ENCODE assay signal across 25 cellular contexts in the genomic region with DNA sequence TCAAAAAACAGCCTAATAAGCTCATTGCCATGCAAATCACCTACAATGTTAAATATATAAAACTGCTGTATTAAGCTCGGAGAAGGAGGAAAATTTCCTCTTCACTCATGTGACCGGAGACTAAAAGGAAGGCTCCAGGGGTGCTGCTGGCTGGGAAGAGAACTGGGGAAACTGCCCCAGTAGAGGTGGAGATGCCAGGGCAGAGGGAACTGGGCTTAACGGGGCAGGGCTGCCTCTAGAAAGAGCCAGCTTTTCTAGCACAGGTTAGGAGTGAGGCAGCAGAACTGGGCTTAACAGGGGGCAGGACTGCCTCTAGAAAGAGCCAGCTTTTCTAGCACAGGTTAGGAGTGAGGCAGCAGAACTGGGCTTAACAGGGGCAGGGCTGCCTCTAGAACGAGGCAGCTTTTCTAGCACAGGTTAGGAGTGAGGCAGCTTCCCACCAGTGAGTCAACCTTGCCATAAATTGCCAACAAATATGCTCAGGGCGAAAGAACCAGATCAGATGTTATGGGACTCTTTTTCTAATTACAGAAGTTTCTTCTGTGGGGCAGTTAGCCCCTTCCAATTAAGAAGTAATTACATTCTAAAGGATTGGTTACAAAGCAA.
DNase-seq lines count a peak whose midpoint lies in the region; ATAC-seq and TF ChIP-seq lines count a peak whose summit lies in the region.
"Had no signal": no experiment of that assay in that cellular context is flagged by ENCODE, and none has a peak within 500 bp of the region (broad histone marks: within the 10 kb centered on the region; RNA-seq: fewer than 3 reads in every experiment).

No MANE protein-coding gene starts in this region.

- no peak overlapping the region for H3K27ac Mint-ChIP-seq in osteocyte (ENCODE audit: unreplicated experiment)
- H3K27ac Mint-ChIP-seq: CD4-positive, alpha-beta memory T cell had no signal

- H2BK12ac ChIP-seq in neuronal stem cell (ENCODE audit: low read length): peak overlapping the region; percentile 82

- H3K4me3 ChIP-seq in A673 (ENCODE audit: low read depth, low read length, poor library complexity, severe bottlenecking): no peak overlapping the region
- H3K4me3 ChIP-seq in esophagus muscularis mucosa: no peak overlapping the region
- no peak overlapping the region for H3K4me3 ChIP-seq in neuronal stem cell (ENCODE audit: low read length in 2 of 2)
- H3K4me3 ChIP-seq: BLaER1 treated with 17β-estradiol and CSF1 and Interleukin-3, amounts not matched to agents 10 nM and 100 nM; K562; SK-N-MC had no signal

- no peaks in the 10 kb centered on the region for H3K36me3 ChIP-seq in A673 (ENCODE audit: insufficient read depth, low read length, poor library complexity, severe bottlenecking)
- H3K36me3 ChIP-seq in esophagus muscularis mucosa: no peaks in the 10 kb centered on the region
- no peaks in the 10 kb centered on the region for H3K36me3 ChIP-seq in neuronal stem cell (replicated peaks in 1 of 2; ENCODE audit: control insufficient read depth in 2 of 2, insufficient read depth in 2 of 2, low read length in 2 of 2)
- H3K36me3 ChIP-seq: BLaER1 treated with 17β-estradiol and CSF1 and Interleukin-3, amounts not matched to agents 10 nM and 100 nM had no signal

- no peak overlapping the region for H2BK15ac ChIP-seq in neuronal stem cell (ENCODE audit: low read length)

- no peak for TF ChIP-seq EP300 in esophagus muscularis mucosa (IDR thresholded peaks at IDR 0.05)

- no peak overlapping the region for H3K4me2 ChIP-seq in neuronal stem cell (ENCODE audit: insufficient read depth, low read length, poor library complexity, severe bottlenecking)
- H3K4me2 ChIP-seq: BLaER1 treated with 17β-estradiol and CSF1 and Interleukin-3, amounts not matched to agents 10 nM and 100 nM had no signal

- no peak overlapping the region for H2AK5ac ChIP-seq in neuronal stem cell (ENCODE audit: low read depth, low read length)

- TF ChIP-seq POLR2A in esophagus muscularis mucosa (IDR thresholded peaks at IDR 0.05; ENCODE audit: low read depth): no peak

- no peaks in the 10 kb centered on the region for H3K36me3 Mint-ChIP-seq in osteocyte (ENCODE audit: unreplicated experiment)
- H3K36me3 Mint-ChIP-seq: CD4-positive, alpha-beta memory T cell had no signal

- CTCF ChIA-PET in A673 (lab: Charles Lee): interaction anchor here (0.6 kb wide), 1 partner anchor 256 kb away, joined by 3 read pairs; no protein-coding TSS in a partner anchor

- H3K4ac ChIP-seq in neuronal stem cell (ENCODE audit: low read length): no peak overlapping the region

- intact Hi-C loops in A673 (cut with micrococcal nuclease; ENCODE audit: unreplicated experiment): no loop called here
- intact Hi-C loops in esophagus muscularis mucosa (cut with DNase I): loop anchor here (10.0 kb wide), 1 partner anchor 63 kb away; no protein-coding TSS in a partner anchor

- H3K27me3 Mint-ChIP-seq in osteocyte (ENCODE audit: unreplicated experiment): no peaks in the 10 kb centered on the region
- H3K27me3 Mint-ChIP-seq: CD4-positive, alpha-beta memory T cell had no signal

- H3K9me3 ChIP-seq in A673 (ENCODE audit: low read depth, low read length, poor library complexity, severe bottlenecking) (no peaks in the 10 kb centered on the region), esophagus muscularis mucosa (no peaks in the 10 kb centered on the region), neuronal stem cell (replicated peaks in 1 of 2; ENCODE audit: control insufficient read depth in 2 of 2, insufficient read depth in 1 of 2, low read depth in 1 of 2, low read length in 2 of 2) (no peaks in the 10 kb centered on the region)
- H3K9me3 ChIP-seq: BLaER1 treated with 17β-estradiol and CSF1 and Interleukin-3, amounts not matched to agents 10 nM and 100 nM; Caco-2 had no signal

- H3K4me3 Mint-ChIP-seq in osteocyte (ENCODE audit: unreplicated experiment): no peak overlapping the region
- H3K4me3 Mint-ChIP-seq: CD4-positive, alpha-beta memory T cell had no signal

- H3K4me1 ChIP-seq in A673 (ENCODE audit: insufficient read depth, low read length, poor library complexity, severe bottlenecking) (peaks cover 74% of the 10 kb centered on the region), esophagus muscularis mucosa (peaks cover 0 to 57% (median 36%) of the 10 kb centered on the region in 4 donors), neuronal stem cell (ENCODE audit: control insufficient read depth in 2 of 2, insufficient read depth in 1 of 2, low read depth in 1 of 2, low read length in 2 of 2) (peaks cover 8% of the 10 kb centered on the region in 2 donors)

- no peak for DNase-seq in A673 (ENCODE audit: low spot score)
- DNase-seq in NCI-H446 treated with DMSO at 0.1 percent for 48 hours (lab: John Stamatoyannopoulos, UW): peak; percentile 22
- no peak for DNase-seq in esophagus muscularis mucosa (ENCODE audit: extremely low spot score)
- no peak for DNase-seq in neuronal stem cell (ENCODE audit: low spot score)
- no peak for DNase-seq in osteocyte (ENCODE audit: extremely low spot score, unreplicated experiment)
- no peak for DNase-seq in DMS 273 (lab: John Stamatoyannopoulos, UW; ENCODE audit: unreplicated experiment)
- no peak for DNase-seq in GM19238 (ENCODE audit: insufficient read length, low spot score)
- DNase-seq: Caco-2; CD4-positive, alpha-beta memory T cell; DND-41; GOT3; NCI-H1092 treated with DMSO at 0.1 percent for 48 hours; NCI-H1436 treated with DMSO at 0.1 percent for 48 hours; NCI-H1930; NCI-H226; NCI-H526; SHP77; SW 1271 had no signal

- no peak overlapping the region for H3K14ac ChIP-seq in neuronal stem cell (ENCODE audit: low read length)

- no peak overlapping the region for H3K23ac ChIP-seq in neuronal stem cell (ENCODE audit: low read depth, low read length, poor library complexity)

- peaks cover 1% of the 10 kb centered on the region for H3K79me1 ChIP-seq in neuronal stem cell (ENCODE audit: low read depth, low read length)

- no peak overlapping the region for H4K8ac ChIP-seq in neuronal stem cell (ENCODE audit: low read depth, low read length)

- no peak for TF ChIP-seq CTCF in A673 (conservative IDR thresholded peaks at IDR 0.05; ENCODE audit: low read depth, low read length)
- no peak for TF ChIP-seq CTCF in esophagus muscularis mucosa (IDR thresholded peaks at IDR 0.05)
- no peak for TF ChIP-seq CTCF in osteocyte (IDR thresholded peaks at IDR 0.05)

- H4K91ac ChIP-seq in neuronal stem cell (ENCODE audit: low read depth, low read length, poor library complexity): no peak overlapping the region

- H3K27me3 ChIP-seq in A673 (replicated peaks; ENCODE audit: insufficient read depth, low read depth, low read length, poor library complexity): no peaks in the 10 kb centered on the region
- no peaks in the 10 kb centered on the region for H3K27me3 ChIP-seq in esophagus muscularis mucosa
- peaks cover 0 to 2% (median 0%) of the 10 kb centered on the region in 3 experiments for H3K27me3 ChIP-seq in neuronal stem cell (ENCODE audit: control insufficient read depth in 3 of 3, insufficient read depth in 3 of 3, low read depth in 1 of 3, low read length in 3 of 3)
- H3K27me3 ChIP-seq: BLaER1 treated with 17β-estradiol and CSF1 and Interleukin-3, amounts not matched to agents 10 nM and 100 nM had no signal

- no peaks in the 10 kb centered on the region for H3K9me3 Mint-ChIP-seq in osteocyte (ENCODE audit: unreplicated experiment)
- H3K9me3 Mint-ChIP-seq: CD4-positive, alpha-beta memory T cell had no signal

- H2AFZ ChIP-seq in neuronal stem cell (ENCODE audit: low read length): no peak overlapping the region

- H3K9ac ChIP-seq in neuronal stem cell (ENCODE audit: low read depth, low read length, poor library complexity): no peak overlapping the region
- H3K9ac ChIP-seq: BLaER1 treated with 17β-estradiol and CSF1 and Interleukin-3, amounts not matched to agents 10 nM and 100 nM had no signal

- no TSS peak for BruUV-seq in A673 (replicated peaks; lab: Mats Ljungman, UMichigan)

- H2BK5ac ChIP-seq in neuronal stem cell (ENCODE audit: low read length): no peak overlapping the region

- POLR2A ChIA-PET in A673 (lab: Charles Lee; ENCODE audit: low non-redundant PET): no interaction called here

- ATAC-seq in HG03571 (IDR thresholded peaks at IDR 0.05; ENCODE audit: unreplicated experiment): no peak
- ATAC-seq: HepG2, K562 had no signal

- H2BK120ac ChIP-seq in neuronal stem cell (ENCODE audit: low read depth, low read length): no peak overlapping the region

- H3K27ac ChIP-seq in A673 (ENCODE audit: low read depth, low read length, poor library complexity, severe bottlenecking) (peak overlapping the region; percentile 55), esophagus muscularis mucosa (replicated peaks in 1 of 4) (peak overlapping the region in 3 of 4 donors; percentile 13 to 48 (median 30)), neuronal stem cell (replicated peaks; ENCODE audit: low read length) (no peak overlapping the region)
- H3K27ac ChIP-seq: 22Rv1; BLaER1 treated with 17β-estradiol and CSF1 and Interleukin-3, amounts not matched to agents 10 nM and 100 nM; HL-60 had no signal

- H3K18ac ChIP-seq in neuronal stem cell (ENCODE audit: low read length): peak overlapping the region; percentile 35

- WGBS in esophagus muscularis mucosa: 79% methylated on average over 5 of the region's 5 CpGs
- no CpG with 5 or more reads among the region's 5 CpGs for WGBS in neuronal stem cell (ENCODE audit: extremely low coverage in 2 of 2, insufficient read length in 2 of 2, insufficient replicate concordance in 1 of 2), 2 donors

- H3K4me1 Mint-ChIP-seq in osteocyte (ENCODE audit: unreplicated experiment): peaks cover 31% of the 10 kb centered on the region
- H3K4me1 Mint-ChIP-seq: CD4-positive, alpha-beta memory T cell had no signal
